In the genomic region with DNA sequence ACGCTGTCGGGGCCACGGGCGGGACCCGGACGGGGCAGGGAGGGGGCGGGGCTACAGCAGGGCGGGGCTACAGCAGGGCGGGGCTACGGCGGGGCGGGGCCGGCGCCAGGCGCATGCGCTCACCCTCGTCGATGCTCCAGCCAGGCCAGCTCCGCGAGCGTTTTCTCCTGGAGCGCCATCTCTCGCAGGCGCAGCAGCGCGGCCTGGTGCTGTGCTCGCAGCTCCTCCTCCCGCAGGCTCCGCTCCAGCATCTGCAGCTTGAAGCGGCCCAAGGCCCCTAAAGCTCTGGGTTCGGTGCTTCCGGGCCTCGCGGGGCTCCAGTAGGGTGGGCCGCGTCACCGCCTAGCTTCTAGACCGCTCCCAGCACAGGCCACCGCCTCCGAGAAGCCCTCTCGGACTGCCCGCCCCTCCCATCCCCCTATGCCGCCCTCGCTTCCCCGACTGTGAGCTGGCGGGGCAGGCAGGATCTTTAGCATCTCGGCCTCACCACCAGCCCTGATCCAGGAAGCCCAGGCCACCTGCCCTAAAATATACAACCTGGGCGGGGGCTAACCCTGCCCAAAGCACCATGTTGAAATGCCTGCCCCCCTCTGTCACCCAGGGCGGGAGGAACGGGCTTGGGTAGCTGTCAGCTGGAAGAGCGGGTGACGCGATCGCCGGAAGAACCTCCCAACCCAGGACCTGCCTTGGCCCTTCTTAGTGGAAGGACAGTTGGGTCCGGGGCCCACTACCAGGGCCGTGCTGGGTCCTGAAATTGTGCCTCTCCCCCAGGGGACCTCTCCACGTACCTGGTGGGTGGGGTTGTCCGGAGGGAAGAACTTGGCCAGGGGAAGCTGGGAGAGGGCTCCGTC, we compare ENCODE assay signal across 8 cellular contexts.
DNase-seq lines count a peak whose midpoint lies in the region; ATAC-seq and TF ChIP-seq lines count a peak whose summit lies in the region.

No MANE protein-coding gene starts in this region.

- peaks cover 24% of the 10 kb centered on the region for H3K27me3 ChIP-seq in neuron (ENCODE audit: insufficient read depth, low read length)
- H3K27me3 ChIP-seq in stomach smooth muscle (ENCODE audit: control insufficient read depth in 1 of 2, insufficient read depth in 2 of 2, low read length in 2 of 2) = peaks cover 0 to 3% of the 10 kb centered on the region in 2 donors

- H3K9me3 ChIP-seq in neuron (ENCODE audit: low read length) (no peaks in the 10 kb centered on the region), stomach smooth muscle (ENCODE audit: control insufficient read depth in 2 of 2, low read length in 2 of 2) (no peaks in the 10 kb centered on the region)

- ATAC-seq in GM18909 (IDR thresholded peaks at IDR 0.05; ENCODE audit: poor library complexity, unreplicated experiment) (peak; percentile 69), HG03439 (IDR thresholded peaks at IDR 0.05; ENCODE audit: unreplicated experiment) (peak; percentile 57)

- peak overlapping the region; percentile 55 to 66 for H3K9ac ChIP-seq in stomach smooth muscle (ENCODE audit: low read length in 2 of 2)

- POLR2A ChIA-PET in RWPE1 (lab: Yijun Ruan, JAX; ENCODE audit: low non-redundant PET) = interaction anchor here (0.6 kb wide), 3 partner anchors 83 to 316 kb away, joined by 3 read pairs; no protein-coding TSS in a partner anchor

- H3K4me1 ChIP-seq in neuron (ENCODE audit: insufficient read depth, low read length) (peaks cover 28% of the 10 kb centered on the region), stomach smooth muscle (ENCODE audit: control insufficient read depth, insufficient read depth, low read length) (peaks cover 5% of the 10 kb centered on the region)

- TF ChIP-seq CTCF in RWPE1 (conservative IDR thresholded peaks at IDR 0.05; ENCODE audit: low read depth) = no peak; the same call in 1 of the 2 replicates

- CTCF ChIA-PET in RWPE1 (lab: Yijun Ruan, JAX) = interaction anchor here (0.5 to 2.0 kb wide), 13 partner anchors 8 to 178 kb away, joined by 3 to 13 read pairs (median 4); no protein-coding TSS in a partner anchor

- no peak overlapping the region for H2AFZ ChIP-seq in neuron (ENCODE audit: low read depth, low read length)

- H3K27ac ChIP-seq in RWPE1 = peak overlapping the region; percentile 46
- no peak overlapping the region for H3K27ac ChIP-seq in stomach smooth muscle (ENCODE audit: low read length)

- peak; percentile 99 for DNase-seq in AG08395 (ENCODE audit: low spot score)
- DNase-seq in RWPE1 (ENCODE audit: low spot score) = peak; percentile 99
- DNase-seq in activated gamma-delta T cell (lab: John Stamatoyannopoulos, UW) = peak; percentile 80
- DNase-seq in foreskin melanocyte = peak; percentile 58

- H3K36me3 ChIP-seq in neuron (ENCODE audit: insufficient read depth, low read length) (no peaks in the 10 kb centered on the region), stomach smooth muscle (ENCODE audit: control insufficient read depth in 2 of 2, insufficient read depth in 2 of 2, low read length in 2 of 2) (no peaks in the 10 kb centered on the region)

- H3K4me3 ChIP-seq in neuron (ENCODE audit: low read length) (peak overlapping the region; percentile 35), stomach smooth muscle (ENCODE audit: low read length in 2 of 2) (peak overlapping the region; percentile 49 to 68)
